2 cellular contexts compared by ENCODE assay signal in the genomic region with DNA sequence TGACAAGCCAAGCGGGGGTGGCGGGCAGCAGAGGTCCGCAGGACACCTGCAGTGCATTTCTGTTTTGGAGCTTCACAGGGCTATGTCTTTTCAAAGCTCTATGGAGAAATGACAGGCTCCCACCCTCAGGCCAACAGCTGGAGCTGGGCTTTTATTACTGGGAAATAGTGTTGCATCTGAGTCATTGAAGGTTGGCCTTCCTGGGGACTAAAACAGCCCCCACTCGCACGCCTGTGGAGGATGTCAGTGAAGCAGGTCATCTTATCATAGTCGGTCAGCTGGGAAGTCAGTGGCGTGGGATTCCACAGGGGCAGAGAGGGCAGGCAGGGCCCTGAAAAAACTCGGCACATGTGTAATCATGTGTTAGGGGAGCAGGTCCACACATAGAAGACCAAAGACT.
A peak's percentile ranks its signal among the peaks of the same experiment; 100 is the strongest.
TF ChIP-seq lines count a peak whose summit lies in the region.

No MANE protein-coding gene starts in this region.

TF ChIP-seq in SK-N-SH, 30 proteins besides CTCF, POLR2A, EP300 and RAD21 (continued from another document):
- TF ChIP-seq, protein P1, sequence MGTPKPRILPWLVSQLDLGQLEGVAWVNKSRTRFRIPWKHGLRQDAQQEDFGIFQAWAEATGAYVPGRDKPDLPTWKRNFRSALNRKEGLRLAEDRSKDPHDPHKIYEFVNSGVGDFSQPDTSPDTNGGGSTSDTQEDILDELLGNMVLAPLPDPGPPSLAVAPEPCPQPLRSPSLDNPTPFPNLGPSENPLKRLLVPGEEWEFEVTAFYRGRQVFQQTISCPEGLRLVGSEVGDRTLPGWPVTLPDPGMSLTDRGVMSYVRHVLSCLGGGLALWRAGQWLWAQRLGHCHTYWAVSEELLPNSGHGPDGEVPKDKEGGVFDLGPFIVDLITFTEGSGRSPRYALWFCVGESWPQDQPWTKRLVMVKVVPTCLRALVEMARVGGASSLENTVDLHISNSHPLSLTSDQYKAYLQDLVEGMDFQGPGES (IDR thresholded peaks at IDR 0.05; ENCODE audit: low read depth, low read length), result no peak
- no peak for TF ChIP-seq TAF1 (IDR thresholded peaks at IDR 0.05; ENCODE audit: borderline replicate concordance, low read depth, low read length)
- TF ChIP-seq RCOR1 (IDR thresholded peaks at IDR 0.05; ENCODE audit: low read length), result peak; percentile 90
- TF ChIP-seq MEF2A (IDR thresholded peaks at IDR 0.05; ENCODE audit: borderline replicate concordance, low read depth), result no peak
- TF ChIP-seq, protein P2, sequence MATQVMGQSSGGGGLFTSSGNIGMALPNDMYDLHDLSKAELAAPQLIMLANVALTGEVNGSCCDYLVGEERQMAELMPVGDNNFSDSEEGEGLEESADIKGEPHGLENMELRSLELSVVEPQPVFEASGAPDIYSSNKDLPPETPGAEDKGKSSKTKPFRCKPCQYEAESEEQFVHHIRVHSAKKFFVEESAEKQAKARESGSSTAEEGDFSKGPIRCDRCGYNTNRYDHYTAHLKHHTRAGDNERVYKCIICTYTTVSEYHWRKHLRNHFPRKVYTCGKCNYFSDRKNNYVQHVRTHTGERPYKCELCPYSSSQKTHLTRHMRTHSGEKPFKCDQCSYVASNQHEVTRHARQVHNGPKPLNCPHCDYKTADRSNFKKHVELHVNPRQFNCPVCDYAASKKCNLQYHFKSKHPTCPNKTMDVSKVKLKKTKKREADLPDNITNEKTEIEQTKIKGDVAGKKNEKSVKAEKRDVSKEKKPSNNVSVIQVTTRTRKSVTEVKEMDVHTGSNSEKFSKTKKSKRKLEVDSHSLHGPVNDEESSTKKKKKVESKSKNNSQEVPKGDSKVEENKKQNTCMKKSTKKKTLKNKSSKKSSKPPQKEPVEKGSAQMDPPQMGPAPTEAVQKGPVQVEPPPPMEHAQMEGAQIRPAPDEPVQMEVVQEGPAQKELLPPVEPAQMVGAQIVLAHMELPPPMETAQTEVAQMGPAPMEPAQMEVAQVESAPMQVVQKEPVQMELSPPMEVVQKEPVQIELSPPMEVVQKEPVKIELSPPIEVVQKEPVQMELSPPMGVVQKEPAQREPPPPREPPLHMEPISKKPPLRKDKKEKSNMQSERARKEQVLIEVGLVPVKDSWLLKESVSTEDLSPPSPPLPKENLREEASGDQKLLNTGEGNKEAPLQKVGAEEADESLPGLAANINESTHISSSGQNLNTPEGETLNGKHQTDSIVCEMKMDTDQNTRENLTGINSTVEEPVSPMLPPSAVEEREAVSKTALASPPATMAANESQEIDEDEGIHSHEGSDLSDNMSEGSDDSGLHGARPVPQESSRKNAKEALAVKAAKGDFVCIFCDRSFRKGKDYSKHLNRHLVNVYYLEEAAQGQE (IDR thresholded peaks at IDR 0.05; ENCODE audit: low read depth, low read length), result no peak

TF ChIP-seq in SK-N-SH treated with all-trans-retinoic acid at 6 μM for 48 hours, 23 proteins besides CTCF, POLR2A, EP300 and RAD21 (continued from another document):
- TF ChIP-seq, protein P3, sequence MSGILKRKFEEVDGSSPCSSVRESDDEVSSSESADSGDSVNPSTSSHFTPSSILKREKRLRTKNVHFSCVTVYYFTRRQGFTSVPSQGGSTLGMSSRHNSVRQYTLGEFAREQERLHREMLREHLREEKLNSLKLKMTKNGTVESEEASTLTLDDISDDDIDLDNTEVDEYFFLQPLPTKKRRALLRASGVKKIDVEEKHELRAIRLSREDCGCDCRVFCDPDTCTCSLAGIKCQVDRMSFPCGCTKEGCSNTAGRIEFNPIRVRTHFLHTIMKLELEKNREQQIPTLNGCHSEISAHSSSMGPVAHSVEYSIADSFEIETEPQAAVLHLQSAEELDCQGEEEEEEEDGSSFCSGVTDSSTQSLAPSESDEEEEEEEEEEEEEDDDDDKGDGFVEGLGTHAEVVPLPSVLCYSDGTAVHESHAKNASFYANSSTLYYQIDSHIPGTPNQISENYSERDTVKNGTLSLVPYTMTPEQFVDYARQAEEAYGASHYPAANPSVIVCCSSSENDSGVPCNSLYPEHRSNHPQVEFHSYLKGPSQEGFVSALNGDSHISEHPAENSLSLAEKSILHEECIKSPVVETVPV (CRISPR knock-in tag; IDR thresholded peaks at IDR 0.05), result no peak
- TF ChIP-seq GLIS3 (CRISPR knock-in tag; IDR thresholded peaks at IDR 0.05), result no peak
- no peak for TF ChIP-seq SNAI2 (CRISPR knock-in tag; IDR thresholded peaks at IDR 0.05)
- TF ChIP-seq ZC3H10 (CRISPR knock-in tag; IDR thresholded peaks at IDR 0.05), result no peak
- no peak for TF ChIP-seq BACH2 (CRISPR knock-in tag; IDR thresholded peaks at IDR 0.05; ENCODE audit: borderline replicate concordance)
- TF ChIP-seq ZFP3 (CRISPR knock-in tag; IDR thresholded peaks at IDR 0.05), result no peak
TF ChIP-seq in SK-N-SH treated with all-trans-retinoic acid at 6 μM for 48 hours: peak in this region for 0.
